Comparison of ENCODE assay signal across 1 cellular context in genomic region chr3:57100046-57100695, GRCh38.
TF ChIP-seq lines count a peak whose summit lies in the region.

No MANE protein-coding gene starts in this region.

TF ChIP-seq in HepG2, 621 proteins besides CTCF, POLR2A, EP300 and RAD21 (continued from another document):
- TF ChIP-seq CSRNP2 (CRISPR knock-in tag; conservative IDR thresholded peaks at IDR 0.05; ENCODE audit: low read depth) (no peak), ZNF550 (CRISPR knock-in tag; IDR thresholded peaks at IDR 0.05; ENCODE audit: borderline replicate concordance) (no peak), ATF2 (CRISPR knock-in tag; IDR thresholded peaks at IDR 0.05) (0 out of 2 replicates have a peak, but pooled peaks have one; percentile 29), ZBTB33 (CRISPR knock-in tag; IDR thresholded peaks at IDR 0.05) (0 out of 2 replicates have a peak, but pooled peaks have one; percentile 13), GATAD2A (CRISPR knock-in tag; IDR thresholded peaks at IDR 0.05) (peak; percentile 26; the same call in 1 of the 2 replicates), RXRB (CRISPR knock-in tag; IDR thresholded peaks at IDR 0.05; ENCODE audit: borderline replicate concordance) (0 out of 2 replicates have a peak, but pooled peaks have one; percentile 16), ARID3A (IDR thresholded peaks at IDR 0.05; ENCODE audit: low read depth, low read length) (0 out of 2 replicates have a peak, but pooled peaks have one; percentile 22), STAG1 (CRISPR knock-in tag; IDR thresholded peaks at IDR 0.05) (peak; percentile 93), FOXA1 (IDR thresholded peaks at IDR 0.05) (no peak), FOXA1 (CRISPR knock-in tag; IDR thresholded peaks at IDR 0.05) (0 out of 2 replicates have a peak, but pooled peaks have one; percentile 28), KLF16 (CRISPR knock-in tag; IDR thresholded peaks at IDR 0.05) (peak in 1 of 2 experiments; percentile 66; a peak in 1 of 4 replicates), BCL6 (CRISPR knock-in tag; IDR thresholded peaks at IDR 0.05) (peak; percentile 34; the same call in 1 of the 2 replicates), RELA (CRISPR knock-in tag; IDR thresholded peaks at IDR 0.05) (no peak), FOXO1 (CRISPR knock-in tag; IDR thresholded peaks at IDR 0.05) (peak; percentile 37; the same call in 1 of the 2 replicates), E2F2 (CRISPR knock-in tag; IDR thresholded peaks at IDR 0.05; ENCODE audit: borderline replicate concordance) (no peak), SOX13 (IDR thresholded peaks at IDR 0.05) (no peak), SOX13 (CRISPR knock-in tag; conservative IDR thresholded peaks at IDR 0.05 in 1 of 2, IDR thresholded peaks at IDR 0.05 in 1 of 2) (peak in 1 of 2 experiments; percentile 19; a peak in 1 of 4 replicates), ZNF704 (CRISPR knock-in tag; IDR thresholded peaks at IDR 0.05; ENCODE audit: borderline replicate concordance) (no peak), SMAD3 (CRISPR knock-in tag; IDR thresholded peaks at IDR 0.05) (0 out of 2 replicates have a peak, but pooled peaks have one; percentile 52), MAX (IDR thresholded peaks at IDR 0.05) (peak; percentile 75), SETDB1 (CRISPR knock-in tag; IDR thresholded peaks at IDR 0.05; ENCODE audit: borderline replicate concordance) (no peak), DRAP1 (CRISPR knock-in tag; IDR thresholded peaks at IDR 0.05) (0 out of 2 replicates have a peak, but pooled peaks have one; percentile 25), ZSCAN31 (CRISPR knock-in tag; IDR thresholded peaks at IDR 0.05; ENCODE audit: low read depth) (peak; percentile 39; the same call in 1 of the 2 replicates), GATAD1 (CRISPR knock-in tag; IDR thresholded peaks at IDR 0.05) (0 out of 2 replicates have a peak, but pooled peaks have one; percentile 22), ZNF720 (CRISPR knock-in tag; IDR thresholded peaks at IDR 0.05) (no peak), ZSCAN9 (CRISPR knock-in tag; IDR thresholded peaks at IDR 0.05; ENCODE audit: borderline replicate concordance) (peak; percentile 48; the same call in 1 of the 2 replicates), PPARG (CRISPR knock-in tag; conservative IDR thresholded peaks at IDR 0.05) (0 out of 2 replicates have a peak, but pooled peaks have one; percentile 14), ZNF792 (CRISPR knock-in tag; IDR thresholded peaks at IDR 0.05) (peak; percentile 39; the same call in 1 of the 2 replicates), FOXC1 (CRISPR knock-in tag; IDR thresholded peaks at IDR 0.05; ENCODE audit: borderline replicate concordance) (no peak), MXI1 (IDR thresholded peaks at IDR 0.05; ENCODE audit: borderline replicate concordance, low read depth, low read length) (0 out of 3 replicates have a peak, but pooled peaks have one; percentile 16), YEATS2 (CRISPR knock-in tag; IDR thresholded peaks at IDR 0.05; ENCODE audit: borderline replicate concordance) (peak; percentile 32; the same call in 1 of the 2 replicates), SP5 (CRISPR knock-in tag; IDR thresholded peaks at IDR 0.05; ENCODE audit: borderline replicate concordance, low read depth) (no peak), MNT (IDR thresholded peaks at IDR 0.05) (peak; percentile 73), TGIF2 (CRISPR knock-in tag; IDR thresholded peaks at IDR 0.05) (peak; percentile 64; the same call in 1 of the 2 replicates), JUNB (CRISPR knock-in tag; IDR thresholded peaks at IDR 0.05; ENCODE audit: borderline replicate concordance) (no peak), YEATS4 (CRISPR knock-in tag; IDR thresholded peaks at IDR 0.05; ENCODE audit: borderline replicate concordance) (no peak), SAP130 (CRISPR knock-in tag; IDR thresholded peaks at IDR 0.05; ENCODE audit: low read depth) (0 out of 2 replicates have a peak, but pooled peaks have one; percentile 34), HOXA7 (CRISPR knock-in tag; IDR thresholded peaks at IDR 0.05) (no peak)
